Comparison of ENCODE assay signal across 1 cellular context in the genomic region with DNA sequence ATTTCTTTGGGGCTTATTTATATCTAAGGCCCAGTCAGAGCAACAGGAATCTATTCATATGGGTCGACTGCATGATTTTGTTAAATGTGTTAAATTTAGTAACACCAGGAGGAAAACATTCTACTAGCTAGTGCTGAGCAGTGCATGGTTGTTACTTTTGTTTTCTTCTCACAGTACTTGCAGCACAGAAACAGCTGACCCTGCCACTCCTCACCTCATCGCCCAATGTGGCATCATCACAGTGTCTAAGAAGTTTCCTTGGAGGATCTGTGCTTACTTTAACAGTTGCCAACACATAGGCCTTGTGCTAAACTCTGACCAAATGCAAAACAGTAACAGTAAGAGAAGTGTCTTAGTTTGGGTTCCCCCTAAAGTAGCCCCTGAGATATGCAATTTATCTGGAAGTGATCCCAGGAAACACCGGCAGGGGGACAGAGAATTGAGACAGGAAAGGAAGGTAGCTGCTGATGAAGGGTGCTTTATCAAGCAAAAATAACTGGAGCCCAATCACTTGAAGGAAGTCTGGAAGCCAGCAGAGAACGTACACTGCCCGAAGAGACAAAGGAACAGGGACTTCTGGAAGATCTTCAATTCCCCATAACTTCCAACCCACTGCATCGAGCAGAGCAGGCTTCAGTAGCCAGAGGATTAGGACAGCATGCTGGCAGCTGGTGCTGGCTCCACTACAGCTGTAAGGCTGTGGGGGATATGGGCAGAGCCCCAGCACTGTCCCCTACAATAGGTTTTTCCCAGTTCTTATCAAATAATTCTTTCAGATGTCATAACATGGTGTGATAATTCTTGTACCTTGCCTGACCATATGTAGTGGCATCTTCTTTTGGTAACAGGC.
TF ChIP-seq lines count a peak whose summit lies in the region.

No MANE protein-coding gene starts in this region.

TF ChIP-seq in GM23338, 12 proteins besides CTCF, POLR2A, EP300 and RAD21 (continued from another document):
- TF ChIP-seq, protein P1, sequence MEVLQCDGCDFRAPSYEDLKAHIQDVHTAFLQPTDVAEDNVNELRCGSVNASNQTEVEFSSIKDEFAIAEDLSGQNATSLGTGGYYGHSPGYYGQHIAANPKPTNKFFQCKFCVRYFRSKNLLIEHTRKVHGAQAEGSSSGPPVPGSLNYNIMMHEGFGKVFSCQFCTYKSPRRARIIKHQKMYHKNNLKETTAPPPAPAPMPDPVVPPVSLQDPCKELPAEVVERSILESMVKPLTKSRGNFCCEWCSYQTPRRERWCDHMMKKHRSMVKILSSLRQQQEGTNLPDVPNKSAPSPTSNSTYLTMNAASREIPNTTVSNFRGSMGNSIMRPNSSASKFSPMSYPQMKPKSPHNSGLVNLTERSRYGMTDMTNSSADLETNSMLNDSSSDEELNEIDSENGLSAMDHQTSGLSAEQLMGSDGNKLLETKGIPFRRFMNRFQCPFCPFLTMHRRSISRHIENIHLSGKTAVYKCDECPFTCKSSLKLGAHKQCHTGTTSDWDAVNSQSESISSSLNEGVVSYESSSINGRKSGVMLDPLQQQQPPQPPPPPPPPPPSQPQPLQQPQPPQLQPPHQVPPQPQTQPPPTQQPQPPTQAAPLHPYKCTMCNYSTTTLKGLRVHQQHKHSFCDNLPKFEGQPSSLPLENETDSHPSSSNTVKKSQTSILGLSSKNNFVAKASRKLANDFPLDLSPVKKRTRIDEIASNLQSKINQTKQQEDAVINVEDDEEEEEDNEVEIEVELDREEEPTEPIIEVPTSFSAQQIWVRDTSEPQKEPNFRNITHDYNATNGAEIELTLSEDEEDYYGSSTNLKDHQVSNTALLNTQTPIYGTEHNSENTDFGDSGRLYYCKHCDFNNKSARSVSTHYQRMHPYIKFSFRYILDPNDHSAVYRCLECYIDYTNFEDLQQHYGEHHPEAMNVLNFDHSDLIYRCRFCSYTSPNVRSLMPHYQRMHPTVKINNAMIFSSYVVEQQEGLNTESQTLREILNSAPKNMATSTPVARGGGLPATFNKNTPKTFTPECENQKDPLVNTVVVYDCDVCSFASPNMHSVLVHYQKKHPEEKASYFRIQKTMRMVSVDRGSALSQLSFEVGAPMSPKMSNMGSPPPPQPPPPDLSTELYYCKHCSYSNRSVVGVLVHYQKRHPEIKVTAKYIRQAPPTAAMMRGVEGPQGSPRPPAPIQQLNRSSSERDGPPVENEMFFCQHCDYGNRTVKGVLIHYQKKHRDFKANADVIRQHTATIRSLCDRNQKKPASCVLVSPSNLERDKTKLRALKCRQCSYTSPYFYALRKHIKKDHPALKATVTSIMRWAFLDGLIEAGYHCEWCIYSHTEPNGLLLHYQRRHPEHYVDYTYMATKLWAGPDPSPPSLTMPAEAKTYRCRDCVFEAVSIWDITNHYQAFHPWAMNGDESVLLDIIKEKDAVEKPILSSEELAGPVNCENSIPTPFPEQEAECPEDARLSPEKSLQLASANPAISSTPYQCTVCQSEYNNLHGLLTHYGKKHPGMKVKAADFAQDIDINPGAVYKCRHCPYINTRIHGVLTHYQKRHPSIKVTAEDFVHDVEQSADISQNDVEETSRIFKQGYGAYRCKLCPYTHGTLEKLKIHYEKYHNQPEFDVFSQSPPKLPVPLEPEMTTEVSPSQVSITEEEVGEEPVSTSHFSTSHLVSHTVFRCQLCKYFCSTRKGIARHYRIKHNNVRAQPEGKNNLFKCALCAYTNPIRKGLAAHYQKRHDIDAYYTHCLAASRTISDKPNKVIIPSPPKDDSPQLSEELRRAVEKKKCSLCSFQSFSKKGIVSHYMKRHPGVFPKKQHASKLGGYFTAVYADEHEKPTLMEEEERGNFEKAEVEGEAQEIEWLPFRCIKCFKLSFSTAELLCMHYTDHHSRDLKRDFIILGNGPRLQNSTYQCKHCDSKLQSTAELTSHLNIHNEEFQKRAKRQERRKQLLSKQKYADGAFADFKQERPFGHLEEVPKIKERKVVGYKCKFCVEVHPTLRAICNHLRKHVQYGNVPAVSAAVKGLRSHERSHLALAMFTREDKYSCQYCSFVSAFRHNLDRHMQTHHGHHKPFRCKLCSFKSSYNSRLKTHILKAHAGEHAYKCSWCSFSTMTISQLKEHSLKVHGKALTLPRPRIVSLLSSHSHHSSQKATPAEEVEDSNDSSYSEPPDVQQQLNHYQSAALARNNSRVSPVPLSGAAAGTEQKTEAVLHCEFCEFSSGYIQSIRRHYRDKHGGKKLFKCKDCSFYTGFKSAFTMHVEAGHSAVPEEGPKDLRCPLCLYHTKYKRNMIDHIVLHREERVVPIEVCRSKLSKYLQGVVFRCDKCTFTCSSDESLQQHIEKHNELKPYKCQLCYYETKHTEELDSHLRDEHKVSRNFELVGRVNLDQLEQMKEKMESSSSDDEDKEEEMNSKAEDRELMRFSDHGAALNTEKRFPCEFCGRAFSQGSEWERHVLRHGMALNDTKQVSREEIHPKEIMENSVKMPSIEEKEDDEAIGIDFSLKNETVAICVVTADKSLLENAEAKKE (CRISPR knock-in tag; IDR thresholded peaks at IDR 0.05) = no peak
- TF ChIP-seq EZH2 (IDR thresholded peaks at IDR 0.05; ENCODE audit: low read depth, unreplicated experiment) = no peak
- TF ChIP-seq, protein P2, sequence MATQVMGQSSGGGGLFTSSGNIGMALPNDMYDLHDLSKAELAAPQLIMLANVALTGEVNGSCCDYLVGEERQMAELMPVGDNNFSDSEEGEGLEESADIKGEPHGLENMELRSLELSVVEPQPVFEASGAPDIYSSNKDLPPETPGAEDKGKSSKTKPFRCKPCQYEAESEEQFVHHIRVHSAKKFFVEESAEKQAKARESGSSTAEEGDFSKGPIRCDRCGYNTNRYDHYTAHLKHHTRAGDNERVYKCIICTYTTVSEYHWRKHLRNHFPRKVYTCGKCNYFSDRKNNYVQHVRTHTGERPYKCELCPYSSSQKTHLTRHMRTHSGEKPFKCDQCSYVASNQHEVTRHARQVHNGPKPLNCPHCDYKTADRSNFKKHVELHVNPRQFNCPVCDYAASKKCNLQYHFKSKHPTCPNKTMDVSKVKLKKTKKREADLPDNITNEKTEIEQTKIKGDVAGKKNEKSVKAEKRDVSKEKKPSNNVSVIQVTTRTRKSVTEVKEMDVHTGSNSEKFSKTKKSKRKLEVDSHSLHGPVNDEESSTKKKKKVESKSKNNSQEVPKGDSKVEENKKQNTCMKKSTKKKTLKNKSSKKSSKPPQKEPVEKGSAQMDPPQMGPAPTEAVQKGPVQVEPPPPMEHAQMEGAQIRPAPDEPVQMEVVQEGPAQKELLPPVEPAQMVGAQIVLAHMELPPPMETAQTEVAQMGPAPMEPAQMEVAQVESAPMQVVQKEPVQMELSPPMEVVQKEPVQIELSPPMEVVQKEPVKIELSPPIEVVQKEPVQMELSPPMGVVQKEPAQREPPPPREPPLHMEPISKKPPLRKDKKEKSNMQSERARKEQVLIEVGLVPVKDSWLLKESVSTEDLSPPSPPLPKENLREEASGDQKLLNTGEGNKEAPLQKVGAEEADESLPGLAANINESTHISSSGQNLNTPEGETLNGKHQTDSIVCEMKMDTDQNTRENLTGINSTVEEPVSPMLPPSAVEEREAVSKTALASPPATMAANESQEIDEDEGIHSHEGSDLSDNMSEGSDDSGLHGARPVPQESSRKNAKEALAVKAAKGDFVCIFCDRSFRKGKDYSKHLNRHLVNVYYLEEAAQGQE (IDR thresholded peaks at IDR 0.05; ENCODE audit: unreplicated experiment) = no peak
- TF ChIP-seq, protein P3, sequence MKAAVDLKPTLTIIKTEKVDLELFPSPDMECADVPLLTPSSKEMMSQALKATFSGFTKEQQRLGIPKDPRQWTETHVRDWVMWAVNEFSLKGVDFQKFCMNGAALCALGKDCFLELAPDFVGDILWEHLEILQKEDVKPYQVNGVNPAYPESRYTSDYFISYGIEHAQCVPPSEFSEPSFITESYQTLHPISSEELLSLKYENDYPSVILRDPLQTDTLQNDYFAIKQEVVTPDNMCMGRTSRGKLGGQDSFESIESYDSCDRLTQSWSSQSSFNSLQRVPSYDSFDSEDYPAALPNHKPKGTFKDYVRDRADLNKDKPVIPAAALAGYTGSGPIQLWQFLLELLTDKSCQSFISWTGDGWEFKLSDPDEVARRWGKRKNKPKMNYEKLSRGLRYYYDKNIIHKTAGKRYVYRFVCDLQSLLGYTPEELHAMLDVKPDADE (IDR thresholded peaks at IDR 0.05) = no peak
- TF ChIP-seq POLR2AphosphoS5 (IDR thresholded peaks at IDR 0.05; ENCODE audit: low read depth) = no peak
- TF ChIP-seq ZNF114 (CRISPR knock-in tag; IDR thresholded peaks at IDR 0.05) = no peak
- no peak for TF ChIP-seq ZNF331 (CRISPR knock-in tag; IDR thresholded peaks at IDR 0.05; ENCODE audit: low read depth)
- TF ChIP-seq JUNB (IDR thresholded peaks at IDR 0.05; ENCODE audit: unreplicated experiment) = no peak
- no peak for TF ChIP-seq CREB1 (CRISPR knock-in tag; IDR thresholded peaks at IDR 0.05; ENCODE audit: low read depth)
- TF ChIP-seq EZH2phosphoT487 (IDR thresholded peaks at IDR 0.05; ENCODE audit: unreplicated experiment) = no peak
- TF ChIP-seq STAT1 (IDR thresholded peaks at IDR 0.05; ENCODE audit: unreplicated experiment) = no peak
